ENCODE assay signal across 17 cellular contexts in genomic region chr4:81404294-81404693, GRCh38.
A peak's percentile ranks its signal among the peaks of the same experiment; 100 is the strongest.
DNase-seq lines count a peak whose midpoint lies in the region; ATAC-seq, FAIRE-seq and TF ChIP-seq lines count a peak whose summit lies in the region.
"Had no signal": no experiment of that assay in that cellular context is flagged by ENCODE, and none has a peak within 500 bp of the region (broad histone marks: within the 10 kb centered on the region; RNA-seq: fewer than 3 reads in every experiment).

No MANE protein-coding gene starts in this region.

- DNase-seq in A673 (ENCODE audit: low spot score) (no peak), D721Med (ENCODE audit: insufficient read length, low spot score) (no peak), SK-N-MC (ENCODE audit: low read depth, low spot score) (no peak), fibroblast of lung (ENCODE audit: low read depth in 2 of 2) (peak in 1 of 2 donors; percentile 15), NOMO-1 treated with dmso at 0.1 percent for 144 hours (lab: John Stamatoyannopoulos, UW; ENCODE audit: unreplicated experiment) (no peak), hepatic stellate cell (ENCODE audit: low spot score) (no peak)
- DNase-seq: activated CD4-positive, alpha-beta T cell treated with anti-CD3 and anti-CD28 coated beads, Interleukin-2, amount 50 U/mL, for 4 hours; activated gamma-delta T cell treated with Interleukin-2 at 50 U/mL for 16 hours; effector CD8-positive, alpha-beta T cell; NCI-H1694; T-cell had no signal

- TF ChIP-seq CTCF in A673 (conservative IDR thresholded peaks at IDR 0.05; ENCODE audit: low read depth, low read length) (0 out of 2 replicates have a peak, but pooled peaks have one; percentile 22), D721Med (IDR thresholded peaks at IDR 0.05; ENCODE audit: insufficient read depth, missing control alignments) (peak; percentile 22), fibroblast of lung (conservative IDR thresholded peaks at IDR 0.05 in 1 of 2, IDR thresholded peaks at IDR 0.05 in 1 of 2; ENCODE audit: low read depth in 1 of 2, low read length in 2 of 2) (peak; percentile 26 to 28)

- H3K27me3 ChIP-seq in A673 (replicated peaks; ENCODE audit: insufficient read depth, low read depth, low read length, poor library complexity): no peaks in the 10 kb centered on the region
- H3K27me3 ChIP-seq in fibroblast of lung (ENCODE audit: control insufficient read depth, insufficient read depth, low read length): no peaks in the 10 kb centered on the region
- H3K27me3 ChIP-seq: tibial nerve had no signal

- BruUV-seq in A673 (replicated peaks; lab: Mats Ljungman, UMichigan): no TSS peak

- intact Hi-C loops in A673 (cut with micrococcal nuclease; ENCODE audit: unreplicated experiment): loop anchor here (2.0 to 10.0 kb wide), 3 partner anchors 771 to 1021 kb away; no protein-coding TSS in a partner anchor

- H3K4me1 ChIP-seq in A673 (ENCODE audit: insufficient read depth, low read length, poor library complexity, severe bottlenecking) (no peaks in the 10 kb centered on the region), fibroblast of lung (ENCODE audit: control insufficient read depth, extremely low read depth, insufficient read depth, low read length) (no peaks in the 10 kb centered on the region)
- H3K4me1 ChIP-seq: prostate gland had no signal

- ATAC-seq in SK-N-SH treated with all-trans-retinoic acid at 6 μM for 48 hours: no peak
- ATAC-seq in HG03025 (IDR thresholded peaks at IDR 0.05; ENCODE audit: low FRiP score, unreplicated experiment): no peak
- ATAC-seq: natural killer cell treated with Interleukin-12 subunit alpha and Interleukin-12 subunit beta and Interleukin-15 and Interleukin-18, amount 100 ng/mL, for 72 hours; Right ventricle myocardium inferior; T-cell had no signal

- no peaks in the 10 kb centered on the region for H3K79me2 ChIP-seq in fibroblast of lung (ENCODE audit: control insufficient read depth, insufficient read depth, low read length)

- no peak overlapping the region for H2AFZ ChIP-seq in fibroblast of lung (ENCODE audit: low read length)

- POLR2A ChIA-PET in A673 (lab: Charles Lee; ENCODE audit: low non-redundant PET): no interaction called here

- H3K27ac ChIP-seq in A673 (ENCODE audit: low read depth, low read length, poor library complexity, severe bottlenecking) (no peak overlapping the region), SK-N-MC (peak overlapping the region; percentile 52), fibroblast of lung (ENCODE audit: insufficient read depth, low read length) (no peak overlapping the region)
- H3K27ac ChIP-seq: prostate gland, tibial nerve had no signal

- H3K4me3 ChIP-seq in A673 (ENCODE audit: low read depth, low read length, poor library complexity, severe bottlenecking): no peak overlapping the region
- no peak overlapping the region for H3K4me3 ChIP-seq in SK-N-MC
- no peak overlapping the region for H3K4me3 ChIP-seq in fibroblast of lung (replicated peaks in 1 of 4; ENCODE audit: control extremely low read depth in 1 of 4, insufficient read depth in 1 of 4, low read depth in 3 of 4, low read length in 4 of 4)
- H3K4me3 ChIP-seq: prostate gland, tibial nerve had no signal

- no peak overlapping the region for H3K9ac ChIP-seq in SK-N-MC (ENCODE audit: insufficient read length)
- no peak overlapping the region for H3K9ac ChIP-seq in fibroblast of lung (ENCODE audit: insufficient read depth, low read length)

- no peak for FAIRE-seq in D721Med (lab: Jason Lieb, UNC)

- H3K4me2 ChIP-seq in fibroblast of lung (ENCODE audit: extremely low read depth, insufficient read depth, low read length): no peak overlapping the region

- H3K36me3 ChIP-seq in A673 (ENCODE audit: insufficient read depth, low read length, poor library complexity, severe bottlenecking) (no peaks in the 10 kb centered on the region), SK-N-MC (ENCODE audit: insufficient read depth, low read length) (no peaks in the 10 kb centered on the region), fibroblast of lung (ENCODE audit: control insufficient read depth, insufficient read depth, low read length) (no peaks in the 10 kb centered on the region)
- H3K36me3 ChIP-seq: prostate gland, tibial nerve had no signal

- H3K9me3 ChIP-seq in A673 (ENCODE audit: low read depth, low read length, poor library complexity, severe bottlenecking): no peaks in the 10 kb centered on the region
- no peaks in the 10 kb centered on the region for H3K9me3 ChIP-seq in SK-N-MC (ENCODE audit: low read depth, low read length)
- no peaks in the 10 kb centered on the region for H3K9me3 ChIP-seq in fibroblast of lung (ENCODE audit: control insufficient read depth, insufficient read depth, low read depth, low read length)
- H3K9me3 ChIP-seq: prostate gland, tibial nerve had no signal

- no peaks in the 10 kb centered on the region for H4K20me1 ChIP-seq in fibroblast of lung (ENCODE audit: control insufficient read depth, extremely low read depth, insufficient read depth, low read length)

- CTCF ChIA-PET in A673 (lab: Charles Lee): no interaction called here

TF ChIP-seq in SK-N-SH treated with all-trans-retinoic acid at 6 μM for 48 hours, 23 proteins besides CTCF, POLR2A, EP300 and RAD21:
- no peak for TF ChIP-seq BACH2 (CRISPR knock-in tag; IDR thresholded peaks at IDR 0.05; ENCODE audit: borderline replicate concordance)
- TF ChIP-seq ZNF8 (CRISPR knock-in tag; IDR thresholded peaks at IDR 0.05): no peak
- no peak for TF ChIP-seq TSHZ2 (CRISPR knock-in tag; IDR thresholded peaks at IDR 0.05)
- no peak for TF ChIP-seq TOX (CRISPR knock-in tag; IDR thresholded peaks at IDR 0.05; ENCODE audit: borderline replicate concordance)
- no peak for TF ChIP-seq ZFP30 (CRISPR knock-in tag; IDR thresholded peaks at IDR 0.05)
TF ChIP-seq in SK-N-SH treated with all-trans-retinoic acid at 6 μM for 48 hours: peak in this region for 0.
